In genomic region chr5:520850-521226, GRCh38 we compare ENCODE assay signal across 6 cellular contexts.
"Had no signal": no experiment of that assay in that cellular context is flagged by ENCODE, and none has a peak within 500 bp of the region (broad histone marks: within the 10 kb centered on the region; RNA-seq: fewer than 3 reads in every experiment).

No MANE protein-coding gene starts in this region.

- H3K4me2 ChIP-seq: GM23338 had no signal

- H3K27ac ChIP-seq: HL-60 had no signal

- DNase-seq: H9, HCEC 1CT, HFFc6, KBM-7 had no signal

- H3K4me3 ChIP-seq: GM23338 had no signal

- H2AFZ ChIP-seq: GM23338 had no signal
